Comparison of ENCODE assay signal across 9 cellular contexts in the genomic region with DNA sequence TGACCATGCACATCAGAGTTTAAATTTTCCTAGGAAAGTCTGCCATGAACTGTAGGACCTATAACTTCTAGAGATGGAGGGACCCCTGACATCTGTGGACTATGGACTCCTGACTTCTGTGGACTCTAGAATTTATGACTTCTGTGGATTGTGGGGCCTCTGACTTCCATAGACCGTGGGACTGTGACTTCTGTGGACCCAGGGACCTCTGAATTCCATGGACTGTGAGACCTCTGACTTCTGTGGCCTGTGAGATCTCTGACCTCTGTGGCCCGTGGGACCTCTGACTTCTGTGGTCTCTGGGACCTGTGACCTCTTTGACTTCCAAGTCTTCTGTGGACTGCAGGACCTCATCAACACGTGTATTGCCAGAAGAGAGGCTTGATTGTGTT. TPM values are rescaled to one million over a fixed set of nuclear protein-coding genes. Genes with fewer than 3 reads are reported as not detected.
A peak's percentile ranks its signal among the peaks of the same experiment; 100 is the strongest.
DNase-seq lines count a peak whose midpoint lies in the region; ATAC-seq and TF ChIP-seq lines count a peak whose summit lies in the region.
"Had no signal": no experiment of that assay in that cellular context is flagged by ENCODE, and none has a peak within 500 bp of the region (broad histone marks: within the 10 kb centered on the region; RNA-seq: fewer than 3 reads in every experiment).

No MANE protein-coding gene starts in this region.

- H3K4me3 Mint-ChIP-seq in activated naive CD8-positive, alpha-beta T cell treated with anti-CD3 and anti-CD28 coated beads for 36 hours: peak overlapping the region; percentile 40

- intact Hi-C loops in left ventricle myocardium inferior (cut with micrococcal nuclease): no loop called here

- H3K36me3 ChIP-seq in KOPT-K1 (ENCODE audit: insufficient read depth, low read length) (no peaks in the 10 kb centered on the region), mesodermal cell (ENCODE audit: control insufficient read depth, insufficient read depth, low read length) (peaks cover 3% of the 10 kb centered on the region), left ventricle myocardium inferior (no peaks in the 10 kb centered on the region)
- H3K36me3 ChIP-seq: thyroid gland had no signal

- H3K27ac ChIP-seq in KOPT-K1 (ENCODE audit: low read depth, low read length, poor library complexity, severe bottlenecking) (peak overlapping the region; percentile 95), mesodermal cell (ENCODE audit: low read depth, low read length, severe bottlenecking) (peak overlapping the region; percentile 64), left ventricle myocardium inferior (replicated peaks) (no peak overlapping the region)

- DNase-seq in AG04449 (ENCODE audit: low read depth, low spot score): no peak
- DNase-seq in activated naive CD8-positive, alpha-beta T cell treated with anti-CD3 and anti-CD28 coated beads for 36 hours: no peak
- DNase-seq in HEK293T (ENCODE audit: extremely low spot score): no peak
- DNase-seq in RKO (ENCODE audit: low spot score): no peak
- no peak for DNase-seq in left ventricle myocardium inferior
- DNase-seq: thyroid gland had no signal

- no peaks in the 10 kb centered on the region for H3K27me3 ChIP-seq in left ventricle myocardium inferior (ENCODE audit: low read depth)
- H3K27me3 ChIP-seq: thyroid gland had no signal

- CTCF ChIA-PET in AG04449 (lab: Yijun Ruan, JAX) (interaction anchor here (1.1 to 13.2 kb wide), 7 partner anchors 10 to 430 kb away, joined by 4 to 230 read pairs (median 26); no protein-coding TSS in a partner anchor), HEK293T (lab: Yijun Ruan, JAX) (interaction anchor here (0.7 to 1.2 kb wide), 2 partner anchors 11 to 13 kb away, joined by 3 read pairs; no protein-coding TSS in a partner anchor)

- H3K4me1 Mint-ChIP-seq in activated naive CD8-positive, alpha-beta T cell treated with anti-CD3 and anti-CD28 coated beads for 36 hours: peaks cover 73% of the 10 kb centered on the region

- H3K27ac Mint-ChIP-seq in activated naive CD8-positive, alpha-beta T cell treated with anti-CD3 and anti-CD28 coated beads for 36 hours: peak overlapping the region; percentile 91

- no peaks in the 10 kb centered on the region for H3K9me3 Mint-ChIP-seq in activated naive CD8-positive, alpha-beta T cell treated with anti-CD3 and anti-CD28 coated beads for 36 hours

- H3K4me3 ChIP-seq in AG04449 (ENCODE audit: low read depth, low read length) (peak overlapping the region; percentile 44; the same call in 1 of the 2 replicates), mesodermal cell (ENCODE audit: extremely low read depth, insufficient read depth, low read length, poor library complexity, severe bottlenecking) (no peak overlapping the region), left ventricle myocardium inferior (no peak overlapping the region)
- H3K4me3 ChIP-seq: thyroid gland had no signal

- ATAC-seq in GM21717 (IDR thresholded peaks at IDR 0.05; ENCODE audit: unreplicated experiment): no peak

- 92 to 97% methylated on average over 2 to 3 of the region's 3 CpGs for WGBS in mesodermal cell (ENCODE audit: insufficient coverage in 2 of 2), 2 experiments

- H3K27me3 Mint-ChIP-seq in activated naive CD8-positive, alpha-beta T cell treated with anti-CD3 and anti-CD28 coated beads for 36 hours: no peaks in the 10 kb centered on the region

- no peaks in the 10 kb centered on the region for H3K36me3 Mint-ChIP-seq in activated naive CD8-positive, alpha-beta T cell treated with anti-CD3 and anti-CD28 coated beads for 36 hours

- peaks cover 62% of the 10 kb centered on the region for H3K4me1 ChIP-seq in mesodermal cell (ENCODE audit: control insufficient read depth, insufficient read depth, low read length, poor library complexity, severe bottlenecking)
- peaks cover 61% of the 10 kb centered on the region for H3K4me1 ChIP-seq in left ventricle myocardium inferior

- no peaks in the 10 kb centered on the region for H3K9me3 ChIP-seq in KOPT-K1 (ENCODE audit: insufficient read depth, low read length, poor library complexity, severe bottlenecking)
- no peaks in the 10 kb centered on the region for H3K9me3 ChIP-seq in mesodermal cell (ENCODE audit: control insufficient read depth, low read length)
- no peaks in the 10 kb centered on the region for H3K9me3 ChIP-seq in left ventricle myocardium inferior (replicated peaks)
- H3K9me3 ChIP-seq: thyroid gland had no signal

- POLR2A ChIA-PET in AG04449 (lab: Yijun Ruan, JAX): interaction anchor here (0.7 to 1.4 kb wide), 3 partner anchors 17 to 519 kb away, joined by 3 to 5 read pairs (median 5); no protein-coding TSS in a partner anchor
- POLR2A ChIA-PET in HEK293T (lab: Yijun Ruan, JAX): no interaction called here

- no peak for TF ChIP-seq CTCF in AG04449 (IDR thresholded peaks at IDR 0.05; ENCODE audit: insufficient read depth, low read length, missing control alignments)
- no peak for TF ChIP-seq CTCF in left ventricle myocardium inferior (IDR thresholded peaks at IDR 0.05; ENCODE audit: borderline replicate concordance)

TF ChIP-seq in HEK293T, 16 proteins besides CTCF, POLR2A, EP300 and RAD21:
- no peak for TF ChIP-seq ELF4 (IDR thresholded peaks at IDR 0.05)
- no peak for TF ChIP-seq CTBP1 (IDR thresholded peaks at IDR 0.05; ENCODE audit: borderline replicate concordance)
- TF ChIP-seq, protein P1, sequence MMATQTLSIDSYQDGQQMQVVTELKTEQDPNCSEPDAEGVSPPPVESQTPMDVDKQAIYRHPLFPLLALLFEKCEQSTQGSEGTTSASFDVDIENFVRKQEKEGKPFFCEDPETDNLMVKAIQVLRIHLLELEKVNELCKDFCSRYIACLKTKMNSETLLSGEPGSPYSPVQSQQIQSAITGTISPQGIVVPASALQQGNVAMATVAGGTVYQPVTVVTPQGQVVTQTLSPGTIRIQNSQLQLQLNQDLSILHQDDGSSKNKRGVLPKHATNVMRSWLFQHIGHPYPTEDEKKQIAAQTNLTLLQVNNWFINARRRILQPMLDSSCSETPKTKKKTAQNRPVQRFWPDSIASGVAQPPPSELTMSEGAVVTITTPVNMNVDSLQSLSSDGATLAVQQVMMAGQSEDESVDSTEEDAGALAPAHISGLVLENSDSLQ (IDR thresholded peaks at IDR 0.05): no peak
- no peak for TF ChIP-seq FOXM1 (IDR thresholded peaks at IDR 0.05; ENCODE audit: borderline replicate concordance)
- no peak for TF ChIP-seq SP1 (IDR thresholded peaks at IDR 0.05)
- no peak for TF ChIP-seq TARDBP (IDR thresholded peaks at IDR 0.05)
- no peak for TF ChIP-seq ARNT (IDR thresholded peaks at IDR 0.05)
- TF ChIP-seq SUZ12 (IDR thresholded peaks at IDR 0.05): no peak
- no peak for TF ChIP-seq HDGF (IDR thresholded peaks at IDR 0.05; ENCODE audit: borderline replicate concordance)
- TF ChIP-seq FOXK2 (IDR thresholded peaks at IDR 0.05): no peak
- TF ChIP-seq FOXA1 (IDR thresholded peaks at IDR 0.05): no peak
- no peak for TF ChIP-seq LEF1 (IDR thresholded peaks at IDR 0.05; ENCODE audit: borderline replicate concordance)
- no peak for TF ChIP-seq BHLHE40 (IDR thresholded peaks at IDR 0.05; ENCODE audit: borderline replicate concordance)
- TF ChIP-seq L3MBTL2 (conservative IDR thresholded peaks at IDR 0.05): no peak
- TF ChIP-seq ZNF384 (IDR thresholded peaks at IDR 0.05): no peak
- no peak for TF ChIP-seq NFRKB (IDR thresholded peaks at IDR 0.05)

RNA-seq across cellular contexts. Expression of gene PEX14, which starts 36.7 kb away (rescaled TPM):
- 10 to 100 TPM; 19.1 to 19.6 TPM for total RNA-seq in activated naive CD8-positive, alpha-beta T cell treated with anti-CD3 and anti-CD28 coated beads for 36 hours
- polyA plus RNA-seq in mesodermal cell (2013, experiment 1 of 2): 24.7 TPM
- polyA plus RNA-seq in mesodermal cell (2013, experiment 2 of 2): 20.1 TPM
- 20.8 TPM for total RNA-seq in left ventricle myocardium inferior

RNA-seq across cellular contexts. Expression of gene DFFA, which starts 39.2 kb away (rescaled TPM):
- 100 to 1,000 TPM; 102 to 103 TPM for total RNA-seq in activated naive CD8-positive, alpha-beta T cell treated with anti-CD3 and anti-CD28 coated beads for 36 hours
- polyA plus RNA-seq in mesodermal cell (2013, experiment 1 of 2): 33.5 TPM
- 28.4 TPM for polyA plus RNA-seq in mesodermal cell (2013, experiment 2 of 2)
- total RNA-seq in left ventricle myocardium inferior: 28.6 TPM
